ENCODE assay signal across 1 cellular context in the genomic region with DNA sequence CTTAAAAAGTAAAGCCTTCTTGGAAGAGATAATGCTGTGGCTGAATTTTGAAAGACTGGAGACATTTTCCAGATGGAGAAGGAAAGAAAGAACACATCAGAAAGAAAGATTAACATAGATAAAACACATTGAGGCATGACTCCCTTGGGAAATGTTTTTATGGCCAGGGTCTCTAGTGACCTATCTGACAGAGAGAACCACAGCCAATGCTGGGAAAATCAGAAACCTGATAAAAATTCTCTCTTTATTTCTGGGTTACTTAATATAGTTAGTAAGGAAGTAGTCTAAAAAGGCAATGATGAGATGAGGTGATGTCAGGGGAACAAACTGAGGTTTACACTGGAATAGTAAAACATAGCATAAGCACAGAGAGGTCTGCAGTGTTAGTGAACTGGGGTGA.
TF ChIP-seq lines count a peak whose summit lies in the region.

No MANE protein-coding gene starts in this region.

TF ChIP-seq in SK-N-SH, 30 proteins besides CTCF, POLR2A, EP300 and RAD21 (continued from another document):
- TF ChIP-seq, protein P1, sequence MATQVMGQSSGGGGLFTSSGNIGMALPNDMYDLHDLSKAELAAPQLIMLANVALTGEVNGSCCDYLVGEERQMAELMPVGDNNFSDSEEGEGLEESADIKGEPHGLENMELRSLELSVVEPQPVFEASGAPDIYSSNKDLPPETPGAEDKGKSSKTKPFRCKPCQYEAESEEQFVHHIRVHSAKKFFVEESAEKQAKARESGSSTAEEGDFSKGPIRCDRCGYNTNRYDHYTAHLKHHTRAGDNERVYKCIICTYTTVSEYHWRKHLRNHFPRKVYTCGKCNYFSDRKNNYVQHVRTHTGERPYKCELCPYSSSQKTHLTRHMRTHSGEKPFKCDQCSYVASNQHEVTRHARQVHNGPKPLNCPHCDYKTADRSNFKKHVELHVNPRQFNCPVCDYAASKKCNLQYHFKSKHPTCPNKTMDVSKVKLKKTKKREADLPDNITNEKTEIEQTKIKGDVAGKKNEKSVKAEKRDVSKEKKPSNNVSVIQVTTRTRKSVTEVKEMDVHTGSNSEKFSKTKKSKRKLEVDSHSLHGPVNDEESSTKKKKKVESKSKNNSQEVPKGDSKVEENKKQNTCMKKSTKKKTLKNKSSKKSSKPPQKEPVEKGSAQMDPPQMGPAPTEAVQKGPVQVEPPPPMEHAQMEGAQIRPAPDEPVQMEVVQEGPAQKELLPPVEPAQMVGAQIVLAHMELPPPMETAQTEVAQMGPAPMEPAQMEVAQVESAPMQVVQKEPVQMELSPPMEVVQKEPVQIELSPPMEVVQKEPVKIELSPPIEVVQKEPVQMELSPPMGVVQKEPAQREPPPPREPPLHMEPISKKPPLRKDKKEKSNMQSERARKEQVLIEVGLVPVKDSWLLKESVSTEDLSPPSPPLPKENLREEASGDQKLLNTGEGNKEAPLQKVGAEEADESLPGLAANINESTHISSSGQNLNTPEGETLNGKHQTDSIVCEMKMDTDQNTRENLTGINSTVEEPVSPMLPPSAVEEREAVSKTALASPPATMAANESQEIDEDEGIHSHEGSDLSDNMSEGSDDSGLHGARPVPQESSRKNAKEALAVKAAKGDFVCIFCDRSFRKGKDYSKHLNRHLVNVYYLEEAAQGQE (IDR thresholded peaks at IDR 0.05; ENCODE audit: low read depth, low read length) = no peak
- TF ChIP-seq RCOR1 (IDR thresholded peaks at IDR 0.05; ENCODE audit: low read length) (no peak), MXI1 (IDR thresholded peaks at IDR 0.05; ENCODE audit: low read depth, low read length) (no peak)
